ENCODE assay signal across 14 cellular contexts in the genomic region with DNA sequence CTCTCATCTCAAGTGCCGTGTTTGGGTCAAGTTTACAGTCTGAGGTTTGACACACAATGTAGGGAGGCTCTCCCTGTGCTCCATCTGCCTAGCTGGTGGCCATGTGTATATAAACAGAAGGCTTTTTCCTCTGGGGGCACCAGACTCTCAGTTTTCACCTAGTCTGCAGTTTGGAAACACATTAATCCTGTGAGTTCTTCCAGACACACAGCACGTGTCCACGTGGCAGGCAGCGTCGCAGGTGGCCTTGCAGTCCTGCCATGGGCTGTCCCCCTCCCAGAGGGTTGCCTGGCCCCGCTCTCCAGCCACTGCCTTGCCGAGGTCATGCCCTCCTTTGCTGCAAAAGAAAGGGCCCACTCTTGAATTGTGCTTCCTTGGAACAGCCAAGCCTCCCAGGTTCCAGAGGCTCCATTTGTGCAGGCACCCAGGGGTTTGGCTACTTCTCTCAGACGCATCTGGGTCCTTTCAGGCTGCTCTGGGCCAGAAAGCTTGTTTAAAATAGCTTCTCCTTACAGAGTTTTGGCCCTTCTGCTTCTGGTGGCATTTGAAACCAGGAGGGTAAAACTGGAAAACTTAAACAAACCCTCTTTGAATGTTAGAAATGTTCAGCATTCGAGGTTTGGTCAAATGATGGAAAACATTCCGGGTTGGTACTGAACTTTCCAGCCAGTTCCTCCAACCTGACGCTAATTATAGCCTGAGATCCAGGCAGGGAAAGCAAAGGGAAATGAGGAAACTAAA. TPM values are rescaled to one million over a fixed set of nuclear protein-coding genes. Genes with fewer than 3 reads are reported as not detected.
DNase-seq lines count a peak whose midpoint lies in the region; ATAC-seq and TF ChIP-seq lines count a peak whose summit lies in the region.
"Had no signal": no experiment of that assay in that cellular context is flagged by ENCODE, and none has a peak within 500 bp of the region (broad histone marks: within the 10 kb centered on the region; RNA-seq: fewer than 3 reads in every experiment).

No MANE protein-coding gene starts in this region.

- H3K4me3 Mint-ChIP-seq in chondrocyte (ENCODE audit: unreplicated experiment) = no peak overlapping the region
- H3K4me3 Mint-ChIP-seq in neural crest cell = no peak overlapping the region
- H3K4me3 Mint-ChIP-seq in Caco-2 (ENCODE audit: unreplicated experiment) = no peak overlapping the region
- H3K4me3 Mint-ChIP-seq: activated T-helper 17 cell treated with anti-CD3 and anti-CD28 coated beads, Interleukin-2, amount 50 U/mL, for 72 hours; nephron had no signal

- no peak for ATAC-seq in Right ventricle myocardium superior (ENCODE audit: poor library complexity)
- ATAC-seq: activated T-helper 17 cell treated with anti-CD3 and anti-CD28 coated beads, Interleukin-2, amount 50 U/mL, for 72 hours had no signal

- H3K4me3 ChIP-seq in AG10803 (ENCODE audit: low read length) = no peak overlapping the region
- no peak overlapping the region for H3K4me3 ChIP-seq in Caco-2 (ENCODE audit: low read depth, low read length)
- H3K4me3 ChIP-seq: MG63 had no signal

- CTCF ChIA-PET in Caco-2 (lab: Charles Lee) = no interaction called here

- H3K27me3 Mint-ChIP-seq in chondrocyte (ENCODE audit: low read depth) (no peaks in the 10 kb centered on the region), neural crest cell (ENCODE audit: low read depth) (no peaks in the 10 kb centered on the region), Caco-2 (ENCODE audit: insufficient read depth, unreplicated experiment) (peaks cover 3% of the 10 kb centered on the region)
- H3K27me3 Mint-ChIP-seq: activated T-helper 17 cell treated with anti-CD3 and anti-CD28 coated beads, Interleukin-2, amount 50 U/mL, for 72 hours had no signal

- no peaks in the 10 kb centered on the region for H3K9me3 Mint-ChIP-seq in chondrocyte (ENCODE audit: low read depth)
- no peaks in the 10 kb centered on the region for H3K9me3 Mint-ChIP-seq in neural crest cell
- H3K9me3 Mint-ChIP-seq in Caco-2 (ENCODE audit: unreplicated experiment) = no peaks in the 10 kb centered on the region
- H3K9me3 Mint-ChIP-seq: activated T-helper 17 cell treated with anti-CD3 and anti-CD28 coated beads, Interleukin-2, amount 50 U/mL, for 72 hours; nephron had no signal

- H3K36me3 ChIP-seq in Caco-2 (ENCODE audit: control insufficient read depth, insufficient read depth, low read length) = no peaks in the 10 kb centered on the region
- H3K36me3 ChIP-seq: MG63 had no signal

- no peaks in the 10 kb centered on the region for H3K9me3 ChIP-seq in Caco-2
- H3K9me3 ChIP-seq: MG63 had no signal

- H3K36me3 Mint-ChIP-seq in chondrocyte (ENCODE audit: low read depth) (no peaks in the 10 kb centered on the region), neural crest cell (ENCODE audit: low read depth) (no peaks in the 10 kb centered on the region), Caco-2 (ENCODE audit: insufficient read depth, unreplicated experiment) (no peaks in the 10 kb centered on the region)

- DNase-seq in AG10803 (ENCODE audit: low read depth) = peak; percentile 16
- DNase-seq in NCI-H526 treated with DMSO at 0.1 percent for 48 hours (lab: John Stamatoyannopoulos, UW) = peak; percentile 6
- DNase-seq in chondrocyte (ENCODE audit: low spot score) = no peak
- peak; percentile 15 for DNase-seq in neural crest cell (ENCODE audit: low read depth, low spot score)
- DNase-seq in NCI-H748 (lab: John Stamatoyannopoulos, UW; ENCODE audit: unreplicated experiment) = no peak
- no peak for DNase-seq in pons (ENCODE audit: low spot score)
- DNase-seq in Right ventricle myocardium superior = no peak
- DNase-seq in Caco-2 = no peak
- DNase-seq: activated CD4-positive, alpha-beta T cell treated with anti-CD3 and anti-CD28 coated beads for 1 hour; GF-D8; MG63; NCI-H446 treated with DMSO at 0.1 percent for 48 hours had no signal

- no peaks in the 10 kb centered on the region for H3K27me3 ChIP-seq in Caco-2 (replicated peaks; ENCODE audit: control insufficient read depth, insufficient read depth, low read length)
- H3K27me3 ChIP-seq: MG63 had no signal

- no TSS peak for BruUV-seq in Caco-2 (replicated peaks; lab: Mats Ljungman, UMichigan)

- POLR2A ChIA-PET in Caco-2 (lab: Charles Lee) = no interaction called here

- peak overlapping the region; percentile 75 for H3K27ac Mint-ChIP-seq in chondrocyte (ENCODE audit: unreplicated experiment)
- H3K27ac Mint-ChIP-seq in neural crest cell (ENCODE audit: unreplicated experiment) = no peak overlapping the region
- no peak overlapping the region for H3K27ac Mint-ChIP-seq in Caco-2 (ENCODE audit: unreplicated experiment)
- H3K27ac Mint-ChIP-seq: activated T-helper 17 cell treated with anti-CD3 and anti-CD28 coated beads, Interleukin-2, amount 50 U/mL, for 72 hours; nephron had no signal

- H3K4me1 ChIP-seq in Caco-2 = no peaks in the 10 kb centered on the region

- H3K4me1 Mint-ChIP-seq in chondrocyte (ENCODE audit: low read depth) (peaks cover 54% of the 10 kb centered on the region), neural crest cell (peaks cover 31% of the 10 kb centered on the region), Caco-2 (ENCODE audit: low read depth, unreplicated experiment) (no peaks in the 10 kb centered on the region)

- intact Hi-C loops in Right ventricle myocardium superior (cut with DNase I) (loop anchor here (5.0 kb wide), 1 partner anchor 349 kb away; no protein-coding TSS in a partner anchor), Caco-2 (cut with micrococcal nuclease; ENCODE audit: unreplicated experiment) (loop anchor here (5.0 kb wide), 2 partner anchors 84 to 349 kb away; no protein-coding TSS in a partner anchor)

- TF ChIP-seq CTCF in AG10803 (conservative IDR thresholded peaks at IDR 0.05; ENCODE audit: low read length) = peak; percentile 18; the same call in 1 of the 2 replicates
- TF ChIP-seq CTCF in chondrocyte (IDR thresholded peaks at IDR 0.05) = peak; percentile 56
- no peak for TF ChIP-seq CTCF in neural crest cell (conservative IDR thresholded peaks at IDR 0.05)
- no peak for TF ChIP-seq CTCF in Caco-2 (IDR thresholded peaks at IDR 0.05; ENCODE audit: insufficient read depth in 1 of 2, low read depth in 1 of 2, low read length in 1 of 2, severe bottlenecking in 1 of 2, unreplicated experiment in 1 of 2)

RNA-seq across cellular contexts. Expression of a gene that starts 4.4 kb away (rescaled TPM):
- total RNA-seq in chondrocyte (37.9 to 73.5 TPM (median 39.7 TPM) in 3 replicates), neural crest cell (0.63 and 0.64 TPM in 2 replicates), Right ventricle myocardium superior (1.5 TPM), Caco-2 (2022) (11.7 and 12.1 TPM in 2 replicates)

Comparison
In these comparisons a context has a peak if more than half of its experiments do, and no peak if none do; other contexts are left out.
1. DNase-seq: peak in AG10803 (single experiment), NCI-H526 treated with DMSO at 0.1 percent for 48 hours (single experiment) and neural crest cell (single experiment); none in chondrocyte (single experiment), NCI-H748 (single experiment), pons (single experiment), Right ventricle myocardium superior (single experiment) and Caco-2 (0 of 2).
2. CTCF ChIP-seq: peak in AG10803 (single experiment) and chondrocyte (single experiment); none in neural crest cell (single experiment) and Caco-2 (0 of 2).